In the genomic region with DNA sequence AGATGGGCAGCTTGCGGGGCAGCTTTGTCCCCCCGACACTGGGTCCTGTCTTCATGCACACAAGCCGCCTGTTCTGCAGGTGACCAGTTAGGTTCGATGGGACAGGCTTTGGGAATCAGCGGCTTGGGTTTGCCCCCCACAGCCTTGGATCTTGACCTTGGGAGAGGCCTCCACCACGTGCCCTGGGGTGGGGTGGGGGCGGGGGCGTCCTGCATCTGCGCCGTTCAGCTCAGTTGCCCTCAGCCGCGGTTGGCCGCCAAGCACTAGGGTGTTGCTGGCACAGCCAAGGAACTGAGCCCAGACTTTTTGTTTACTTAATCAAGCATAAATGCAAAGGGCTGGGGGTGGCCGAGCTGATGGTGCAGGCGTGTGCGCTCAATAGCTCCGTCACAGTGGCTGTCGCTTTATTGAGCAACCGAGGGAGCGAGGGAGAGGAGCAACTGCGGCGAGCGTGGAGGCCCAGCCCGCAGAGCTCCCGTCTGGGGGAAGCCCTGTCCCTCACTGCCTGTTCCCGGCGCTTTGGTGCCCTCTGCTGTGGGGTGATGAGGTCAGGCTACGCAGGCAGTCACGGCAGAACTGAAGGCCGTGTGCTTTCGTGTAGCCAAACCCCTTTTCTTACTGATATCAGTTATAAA, we compare ENCODE assay signal across 7 cellular contexts. TPM values are rescaled to one million over a fixed set of nuclear protein-coding genes. Genes with fewer than 3 reads are reported as not detected.
A peak's percentile ranks its signal among the peaks of the same experiment; 100 is the strongest.
DNase-seq lines count a peak whose midpoint lies in the region; ATAC-seq, FAIRE-seq and TF ChIP-seq lines count a peak whose summit lies in the region.

No MANE protein-coding gene starts in this region.

- no peak for ATAC-seq in HG02642 (IDR thresholded peaks at IDR 0.05; ENCODE audit: poor library complexity, unreplicated experiment)

- H3K4me3 ChIP-seq in skeletal muscle satellite cell (ENCODE audit: low read length) = peak overlapping the region; percentile 53

- peak; percentile 91 for FAIRE-seq in GM12891 (lab: Jason Lieb, UNC)

- H3K4me2 ChIP-seq in skeletal muscle satellite cell (ENCODE audit: low read length) = peak overlapping the region; percentile 82

- DNase-seq in GM12891 (ENCODE audit: insufficient read length, low spot score) (peak; percentile 92), NCI-H1930 (lab: John Stamatoyannopoulos, UW) (peak; percentile 13 to 43), T-helper 9 cell (peak; percentile 68), anterior cingulate cortex (lab: John Stamatoyannopoulos, UW) (peak in 57 of 58 donors; percentile 17 to 80 (median 65)), hepatic stellate cell (ENCODE audit: low spot score) (peak; percentile 93)

- no peak for TF ChIP-seq POLR2A in GM12891 (IDR thresholded peaks at IDR 0.05; ENCODE audit: low read depth, low read length)

- peaks cover 6% of the 10 kb centered on the region for H3K4me1 ChIP-seq in skeletal muscle satellite cell (ENCODE audit: control insufficient read depth, insufficient read depth, low read length)

- H3K27me3 ChIP-seq in skeletal muscle satellite cell (ENCODE audit: control insufficient read depth, insufficient read depth, low read length) = peaks cover 42% of the 10 kb centered on the region

- H3K9ac ChIP-seq in skeletal muscle satellite cell (ENCODE audit: low read depth, low read length) = no peak overlapping the region

- no peaks in the 10 kb centered on the region for H3K36me3 ChIP-seq in skeletal muscle satellite cell (ENCODE audit: insufficient read depth, low read length)

- peaks cover 4% of the 10 kb centered on the region for H3K9me3 ChIP-seq in skeletal muscle satellite cell (replicated peaks; ENCODE audit: low read length)

TF ChIP-seq in GM12891, 5 proteins besides CTCF, POLR2A, EP300 and RAD21:
- TF ChIP-seq PAX5 (IDR thresholded peaks at IDR 0.05; ENCODE audit: insufficient read depth, low read length, severe bottlenecking) (no peak), POU2F2 (IDR thresholded peaks at IDR 0.05; ENCODE audit: low read depth, low read length) (no peak), SPI1 (IDR thresholded peaks at IDR 0.05; ENCODE audit: low read depth, low read length) (no peak), TAF1 (IDR thresholded peaks at IDR 0.05; ENCODE audit: low read depth, low read length) (no peak), POLR2AphosphoS5 (IDR thresholded peaks at IDR 0.05; ENCODE audit: low read depth, low read length) (no peak)

RNA-seq across cellular contexts. Expression of a gene that starts 33.9 kb away (rescaled TPM):
- polyA plus RNA-seq in GM12891 (2012; ENCODE audit: low read depth, missing spikeins) = 0.06 TPM
- not detected in 2 replicates for total RNA-seq in skeletal muscle satellite cell (2012; rRNA removed)

Comparison
In these comparisons a context has a peak if more than half of its experiments do, and no peak if none do; other contexts are left out.
1. DNase-seq: peak in every context shown above with its lines; median percentile 93 in hepatic stellate cell; 92 in GM12891; 68 in T-helper 9 cell; 65 in anterior cingulate cortex; 28 in NCI-H1930.